32 cellular contexts compared by ENCODE assay signal in the genomic region with DNA sequence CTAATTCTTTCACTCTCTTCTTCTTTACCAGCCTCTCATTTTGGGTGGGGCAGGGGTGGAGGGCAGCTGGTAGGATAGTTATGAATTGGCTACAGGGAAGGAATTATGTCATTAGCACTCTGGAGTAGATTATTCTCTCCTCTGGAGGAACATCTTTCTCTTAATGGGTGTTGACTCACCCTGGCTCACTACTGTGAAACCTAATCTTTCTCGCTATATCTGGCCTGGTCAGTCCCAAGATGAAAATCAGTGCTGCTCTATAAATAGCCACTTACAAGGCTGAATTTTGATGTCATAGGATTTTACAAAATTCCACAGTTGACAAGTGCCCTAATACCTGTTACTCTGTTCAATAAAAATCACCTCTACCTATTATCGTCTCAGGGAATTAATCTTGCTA.
DNase-seq lines count a peak whose midpoint lies in the region; ATAC-seq and TF ChIP-seq lines count a peak whose summit lies in the region.
"Had no signal": no experiment of that assay in that cellular context is flagged by ENCODE, and none has a peak within 500 bp of the region (broad histone marks: within the 10 kb centered on the region; RNA-seq: fewer than 3 reads in every experiment).

No MANE protein-coding gene starts in this region.

- peak overlapping the region; percentile 26 for H3K27ac Mint-ChIP-seq in glutamatergic neuron (ENCODE audit: unreplicated experiment)
- H3K27ac Mint-ChIP-seq: activated CD4-positive, alpha-beta memory T cell treated with anti-CD3 and anti-CD28 coated beads for 36 hours; CD4-positive, CD25-positive, alpha-beta regulatory T cell; immature natural killer cell; memory B cell; T-helper 1 cell treated with Interleukin-12 subunit alpha and Interleukin-12 subunit beta and Interleukin-4 antibody, amounts not matched to agents 30 μg/mL and 1 μg/mL, for 36 hours had no signal

- H3K9me3 Mint-ChIP-seq in glutamatergic neuron (ENCODE audit: unreplicated experiment) = no peaks in the 10 kb centered on the region
- H3K9me3 Mint-ChIP-seq: activated CD4-positive, alpha-beta memory T cell treated with anti-CD3 and anti-CD28 coated beads for 36 hours; memory B cell; T-helper 1 cell treated with Interleukin-12 subunit alpha and Interleukin-12 subunit beta and Interleukin-4 antibody, amounts not matched to agents 30 μg/mL and 1 μg/mL, for 36 hours had no signal

- H3K36me3 ChIP-seq in prostate gland = no peaks in the 10 kb centered on the region
- H3K36me3 ChIP-seq: gastroesophageal sphincter, tibial nerve had no signal

- WGBS in prostate gland = 64% methylated on average over 2 of the region's 2 CpGs

- H3K36me3 Mint-ChIP-seq in glutamatergic neuron (ENCODE audit: unreplicated experiment) = no peaks in the 10 kb centered on the region
- H3K36me3 Mint-ChIP-seq: activated CD4-positive, alpha-beta memory T cell treated with anti-CD3 and anti-CD28 coated beads for 36 hours; CD4-positive, CD25-positive, alpha-beta regulatory T cell; immature natural killer cell had no signal

- TF ChIP-seq CTCF in glutamatergic neuron (IDR thresholded peaks at IDR 0.05; ENCODE audit: partially characterized antibody, unreplicated experiment) (no peak), prostate gland (IDR thresholded peaks at IDR 0.05) (no peak)

- no peak overlapping the region for H3K4me3 ChIP-seq in prostate gland
- H3K4me3 ChIP-seq: A549, gastroesophageal sphincter, tibial nerve had no signal

- H3K27me3 ChIP-seq in prostate gland (replicated peaks; ENCODE audit: insufficient read depth) = no peaks in the 10 kb centered on the region
- H3K27me3 ChIP-seq: gastroesophageal sphincter, tibial nerve had no signal

- no peak for TF ChIP-seq POLR2A in prostate gland (IDR thresholded peaks at IDR 0.05)

- H3K4me3 Mint-ChIP-seq in glutamatergic neuron (ENCODE audit: unreplicated experiment) = no peak overlapping the region
- H3K4me3 Mint-ChIP-seq: activated CD4-positive, alpha-beta memory T cell treated with anti-CD3 and anti-CD28 coated beads for 36 hours; CD4-positive, CD25-positive, alpha-beta regulatory T cell; immature natural killer cell; memory B cell; T-helper 1 cell treated with Interleukin-12 subunit alpha and Interleukin-12 subunit beta and Interleukin-4 antibody, amounts not matched to agents 30 μg/mL and 1 μg/mL, for 36 hours had no signal

- ATAC-seq in SK-N-SH treated with all-trans-retinoic acid at 6 μM for 48 hours = peak; percentile 79
- ATAC-seq: A549; activated CD4-positive, CD25-positive, alpha-beta regulatory T cell treated with anti-CD3 and anti-CD28 coated beads, Interleukin-2, amount 50 U/mL, for 24 hours; gastroesophageal sphincter; left lobe of liver; right cardiac atrium had no signal

- intact Hi-C loops in prostate gland (cut with DNase I) = no loop called here

- no peaks in the 10 kb centered on the region for H3K9me3 ChIP-seq in prostate gland
- H3K9me3 ChIP-seq: A549, gastroesophageal sphincter, tibial nerve had no signal

- no peaks in the 10 kb centered on the region for H3K4me1 ChIP-seq in prostate gland (replicated peaks)
- H3K4me1 ChIP-seq: A549, gastroesophageal sphincter, tibial nerve had no signal

- peak; percentile 8 for DNase-seq in NCI-H748 (lab: John Stamatoyannopoulos, UW; ENCODE audit: unreplicated experiment)
- no peak for DNase-seq in NCI-H748 treated with DMSO at 0.1 percent for 48 hours (lab: John Stamatoyannopoulos, UW)
- no peak for DNase-seq in glutamatergic neuron
- DNase-seq in stromal cell of bone marrow (ENCODE audit: low read depth) = peak; percentile 43
- no peak for DNase-seq in COR-L47 (lab: John Stamatoyannopoulos, UW)
- no peak for DNase-seq in prostate gland (ENCODE audit: low spot score)
- no peak for DNase-seq in SKM-1 (lab: John Stamatoyannopoulos, UW; ENCODE audit: unreplicated experiment)
- DNase-seq: activated CD4-positive, alpha-beta memory T cell treated with anti-CD3 and anti-CD28 coated beads for 36 hours; activated CD8-positive, alpha-beta memory T cell treated with anti-CD3 and anti-CD28 coated beads, Interleukin-2, amount 50 U/mL, for 4 hours; activated naive CD4-positive, alpha-beta T cell treated with Interleukin-2 at 50 U/mL for 16 hours; AML-193; CD4-positive, CD25-positive, alpha-beta regulatory T cell; HCEC 1CT; hypothalamus; immature natural killer cell; Kasumi-1; MV-4-11; NCI-H1436 treated with DMSO at 0.1 percent for 48 hours; NCI-H2081 treated with DMSO at 0.1 percent for 48 hours; NCI-H345; right cardiac atrium; stimulated activated CD4-positive, alpha-beta T cell treated with anti-CD3 and anti-CD28 coated beads, Interleukin-12 subunit alpha, Interleukin-12 subunit beta, amount 100 ng/mL, for 4 hours; stimulated activated CD4-positive, alpha-beta T cell treated with anti-CD3 and anti-CD28 coated beads, Interleukin-2, amount 100 ng/mL, for 48 hours had no signal

- peaks cover 6% of the 10 kb centered on the region for H3K4me1 Mint-ChIP-seq in glutamatergic neuron (ENCODE audit: low read depth, unreplicated experiment)
- H3K4me1 Mint-ChIP-seq: CD4-positive, CD25-positive, alpha-beta regulatory T cell; immature natural killer cell; memory B cell had no signal

- H3K27ac ChIP-seq in prostate gland = no peak overlapping the region
- H3K27ac ChIP-seq: A549, gastroesophageal sphincter, RWPE1, tibial nerve had no signal

- peaks cover 2% of the 10 kb centered on the region for H3K27me3 Mint-ChIP-seq in glutamatergic neuron (ENCODE audit: unreplicated experiment)
- H3K27me3 Mint-ChIP-seq: memory B cell had no signal

TF ChIP-seq in SK-N-SH treated with all-trans-retinoic acid at 6 μM for 48 hours, 23 proteins besides CTCF, POLR2A, EP300 and RAD21:
- no peak for TF ChIP-seq TOX (CRISPR knock-in tag; IDR thresholded peaks at IDR 0.05; ENCODE audit: borderline replicate concordance)
- no peak for TF ChIP-seq ARNTL (CRISPR knock-in tag; IDR thresholded peaks at IDR 0.05; ENCODE audit: borderline replicate concordance, low read depth)
- TF ChIP-seq, protein P1, sequence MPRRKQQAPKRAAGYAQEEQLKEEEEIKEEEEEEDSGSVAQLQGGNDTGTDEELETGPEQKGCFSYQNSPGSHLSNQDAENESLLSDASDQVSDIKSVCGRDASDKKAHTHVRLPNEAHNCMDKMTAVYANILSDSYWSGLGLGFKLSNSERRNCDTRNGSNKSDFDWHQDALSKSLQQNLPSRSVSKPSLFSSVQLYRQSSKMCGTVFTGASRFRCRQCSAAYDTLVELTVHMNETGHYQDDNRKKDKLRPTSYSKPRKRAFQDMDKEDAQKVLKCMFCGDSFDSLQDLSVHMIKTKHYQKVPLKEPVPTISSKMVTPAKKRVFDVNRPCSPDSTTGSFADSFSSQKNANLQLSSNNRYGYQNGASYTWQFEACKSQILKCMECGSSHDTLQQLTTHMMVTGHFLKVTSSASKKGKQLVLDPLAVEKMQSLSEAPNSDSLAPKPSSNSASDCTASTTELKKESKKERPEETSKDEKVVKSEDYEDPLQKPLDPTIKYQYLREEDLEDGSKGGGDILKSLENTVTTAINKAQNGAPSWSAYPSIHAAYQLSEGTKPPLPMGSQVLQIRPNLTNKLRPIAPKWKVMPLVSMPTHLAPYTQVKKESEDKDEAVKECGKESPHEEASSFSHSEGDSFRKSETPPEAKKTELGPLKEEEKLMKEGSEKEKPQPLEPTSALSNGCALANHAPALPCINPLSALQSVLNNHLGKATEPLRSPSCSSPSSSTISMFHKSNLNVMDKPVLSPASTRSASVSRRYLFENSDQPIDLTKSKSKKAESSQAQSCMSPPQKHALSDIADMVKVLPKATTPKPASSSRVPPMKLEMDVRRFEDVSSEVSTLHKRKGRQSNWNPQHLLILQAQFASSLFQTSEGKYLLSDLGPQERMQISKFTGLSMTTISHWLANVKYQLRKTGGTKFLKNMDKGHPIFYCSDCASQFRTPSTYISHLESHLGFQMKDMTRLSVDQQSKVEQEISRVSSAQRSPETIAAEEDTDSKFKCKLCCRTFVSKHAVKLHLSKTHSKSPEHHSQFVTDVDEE (CRISPR knock-in tag; IDR thresholded peaks at IDR 0.05) = no peak
- no peak for TF ChIP-seq ZFP30 (CRISPR knock-in tag; IDR thresholded peaks at IDR 0.05)

Comparison
In these comparisons a context has a peak if more than half of its experiments do, and no peak if none do; other contexts are left out.
1. DNase-seq: peak in NCI-H748 (single experiment) and stromal cell of bone marrow (single experiment); none in NCI-H748 treated with DMSO at 0.1 percent for 48 hours (single experiment), glutamatergic neuron (single experiment), COR-L47 (single experiment), prostate gland (single experiment) and SKM-1 (single experiment).